ENCODE assay signal across 20 cellular contexts in genomic region chr2:112973156-112973555, GRCh38. TPM values are rescaled to one million over a fixed set of nuclear protein-coding genes. Genes with fewer than 3 reads are reported as not detected.
A peak's percentile ranks its signal among the peaks of the same experiment; 100 is the strongest.
DNase-seq lines count a peak whose midpoint lies in the region; ATAC-seq, FAIRE-seq and TF ChIP-seq lines count a peak whose summit lies in the region.
"Had no signal": no experiment of that assay in that cellular context is flagged by ENCODE, and none has a peak within 500 bp of the region (broad histone marks: within the 10 kb centered on the region; RNA-seq: fewer than 3 reads in every experiment).

No MANE protein-coding gene starts in this region.

- H3K4me2 ChIP-seq in HepG2 (ENCODE audit: low read depth, low read length) = no peak overlapping the region
- H3K4me2 ChIP-seq: BLaER1 treated with 17β-estradiol and CSF1 and Interleukin-3, amounts not matched to agents 10 nM and 100 nM had no signal

- intact Hi-C loops in HepG2 (cut with micrococcal nuclease; ENCODE audit: unreplicated experiment) (no loop called here), right lobe of liver (cut with DNase I) (no loop called here)

- H2AFZ ChIP-seq in HepG2 (ENCODE audit: low read length) = no peak overlapping the region

- no peak for TF ChIP-seq RAD21 in HepG2 (CRISPR knock-in tag; IDR thresholded peaks at IDR 0.05)

- no peak for TF ChIP-seq EP300 in HepG2 (IDR thresholded peaks at IDR 0.05; ENCODE audit: low read depth in 2 of 2, low read length in 2 of 2)
- TF ChIP-seq EP300 in HepG2 (CRISPR knock-in tag; IDR thresholded peaks at IDR 0.05; ENCODE audit: borderline replicate concordance) = no peak

- WGBS in HepG2 (ENCODE audit: low lambda C conversion rate) = 0% methylated on average over 2 of the region's 2 CpGs
- WGBS in right lobe of liver (ENCODE audit: insufficient coverage, low coverage, low lambda C conversion rate, missing lambda C conversion rate) = 33% methylated on average over 2 of the region's 2 CpGs

- no peaks in the 10 kb centered on the region for H4K20me1 ChIP-seq in HepG2 (ENCODE audit: insufficient read depth, low read length)
- H4K20me1 ChIP-seq: BLaER1 treated with 17β-estradiol and CSF1 and Interleukin-3, amounts not matched to agents 10 nM and 100 nM had no signal

- BruUV-seq in HepG2 (replicated peaks; lab: Mats Ljungman, UMichigan) = no TSS peak

- DNase-seq in HepG2 (ENCODE audit: low spot score) = no peak
- DNase-seq in right lobe of liver = no peak
- no peak for DNase-seq in RWPE2 (ENCODE audit: low spot score)
- DNase-seq in urothelium cell line (ENCODE audit: low spot score) = no peak
- DNase-seq in NCI-H2227 (lab: John Stamatoyannopoulos, UW; ENCODE audit: unreplicated experiment) = no peak
- DNase-seq in GF-D8 (lab: John Stamatoyannopoulos, UW) = no peak
- DNase-seq: ACHN; Calu3; CD4-positive, CD25-positive, alpha-beta regulatory T cell; DMS 273 treated with DMSO at 0.1 percent for 48 hours; DMS79 treated with DMSO at 0.1 percent for 48 hours; EL; HCEC 1CT had no signal

- H3K27me3 ChIP-seq in HepG2 (ENCODE audit: control insufficient read depth in 1 of 2, insufficient read depth in 2 of 2, low read length in 2 of 2) (peaks cover 0 to 9% of the 10 kb centered on the region in 2 experiments; a peak in 2 of 5 replicates), right lobe of liver (no peaks in the 10 kb centered on the region), RWPE2 (ENCODE audit: insufficient read depth, poor library complexity, severe bottlenecking) (no peaks in the 10 kb centered on the region)
- H3K27me3 ChIP-seq: BLaER1 treated with 17β-estradiol and CSF1 and Interleukin-3, amounts not matched to agents 10 nM and 100 nM had no signal

- H3K27ac ChIP-seq in HepG2 (ENCODE audit: extremely low read length, insufficient read depth, low read length) = no peak overlapping the region
- no peak overlapping the region for H3K27ac ChIP-seq in right lobe of liver
- H3K27ac ChIP-seq in RWPE2 (ENCODE audit: poor library complexity, severe bottlenecking) = peak overlapping the region; percentile 16
- H3K27ac ChIP-seq: BLaER1 treated with 17β-estradiol and CSF1 and Interleukin-3, amounts not matched to agents 10 nM and 100 nM; HL-60 had no signal

- H3K9ac ChIP-seq in HepG2 (ENCODE audit: insufficient read depth, low read depth, low read length) = no peak overlapping the region
- H3K9ac ChIP-seq: BLaER1 treated with 17β-estradiol and CSF1 and Interleukin-3, amounts not matched to agents 10 nM and 100 nM had no signal

- POLR2A ChIA-PET in HepG2 (lab: Yijun Ruan, JAX) = no interaction called here

- ATAC-seq in HepG2 (no peak), right lobe of liver (no peak), RWPE2 (ENCODE audit: low read depth) (peak; percentile 36), esophagus mucosa (peak; percentile 67), HG03039 (IDR thresholded peaks at IDR 0.05; ENCODE audit: unreplicated experiment) (no peak)

- no peaks in the 10 kb centered on the region for H3K79me2 ChIP-seq in HepG2 (ENCODE audit: insufficient read depth, low read length)

- FAIRE-seq in HepG2 (lab: Jason Lieb, UNC) = no peak
- peak; percentile 61 for FAIRE-seq in urothelium cell line (lab: Jason Lieb, UNC)
- FAIRE-seq: G401.6, H1 had no signal

- no peak for TF ChIP-seq CTCF in HepG2 (CRISPR knock-in tag; IDR thresholded peaks at IDR 0.05)
- TF ChIP-seq CTCF in right lobe of liver (IDR thresholded peaks at IDR 0.05) = no peak
- TF ChIP-seq CTCF in RWPE2 (IDR thresholded peaks at IDR 0.05; ENCODE audit: poor library complexity, severe bottlenecking) = no peak

- no peak for TF ChIP-seq POLR2A in HepG2 (IDR thresholded peaks at IDR 0.05; ENCODE audit: insufficient read depth in 1 of 2, low read depth in 2 of 2, low read length in 2 of 2)
- TF ChIP-seq POLR2A in right lobe of liver (IDR thresholded peaks at IDR 0.05) = no peak

- no peaks in the 10 kb centered on the region for H3K36me3 ChIP-seq in HepG2 (replicated peaks in 1 of 2; ENCODE audit: control insufficient read depth in 1 of 2, insufficient read depth in 2 of 2, low read length in 2 of 2)
- no peaks in the 10 kb centered on the region for H3K36me3 ChIP-seq in right lobe of liver
- H3K36me3 ChIP-seq in RWPE2 (ENCODE audit: low read depth) = no peaks in the 10 kb centered on the region
- H3K36me3 ChIP-seq: BLaER1 treated with 17β-estradiol and CSF1 and Interleukin-3, amounts not matched to agents 10 nM and 100 nM had no signal

- CTCF ChIA-PET in HepG2 (lab: Yijun Ruan, JAX; ENCODE audit: low intra/inter-chr PET ratio, low total read pairs) = no interaction called here

- H3K4me3 ChIP-seq in HepG2 (replicated peaks in 1 of 3; ENCODE audit: insufficient read depth in 1 of 3, low read depth in 2 of 3, low read length in 3 of 3) (no peak overlapping the region), right lobe of liver (no peak overlapping the region), RWPE2 (ENCODE audit: severe bottlenecking) (no peak overlapping the region)
- H3K4me3 ChIP-seq: BLaER1 treated with 17β-estradiol and CSF1 and Interleukin-3, amounts not matched to agents 10 nM and 100 nM had no signal

- in situ Hi-C loops in HepG2 (cut with HindIII; ENCODE audit: extremely low pct_ligation_motif_present, low pct_unique_long_range_greater_than_20kb) = no loop called here

- H3K4me1 ChIP-seq in HepG2 (ENCODE audit: insufficient read depth, low read length) (no peaks in the 10 kb centered on the region), right lobe of liver (no peaks in the 10 kb centered on the region), RWPE2 (ENCODE audit: insufficient read depth, poor library complexity, severe bottlenecking) (peaks cover 5% of the 10 kb centered on the region)

- H3K9me3 ChIP-seq in HepG2 (ENCODE audit: low read length) (no peaks in the 10 kb centered on the region), right lobe of liver (no peaks in the 10 kb centered on the region), RWPE2 (ENCODE audit: severe bottlenecking) (no peaks in the 10 kb centered on the region)
- H3K9me3 ChIP-seq: BLaER1 treated with 17β-estradiol and CSF1 and Interleukin-3, amounts not matched to agents 10 nM and 100 nM had no signal

TF ChIP-seq in HepG2, 621 proteins besides CTCF, POLR2A, EP300 and RAD21:
- TF ChIP-seq ZNF7 (CRISPR knock-in tag; IDR thresholded peaks at IDR 0.05) (no peak), CREB1 (IDR thresholded peaks at IDR 0.05) (peak; percentile 49), CREB1 (CRISPR knock-in tag; IDR thresholded peaks at IDR 0.05) (no peak)
TF ChIP-seq in HepG2: peak in this region for 1.

RNA-seq across cellular contexts. Expression of gene IL36G, which starts 4.7 kb away (rescaled TPM):
- total RNA-seq in HepG2 (2016; rRNA removed; fragmentation: Illumina TruSeq; extraction: Trizol) (not detected in 2 replicates), right lobe of liver (not detected), esophagus mucosa (27.4 TPM)
- not detected in 2 replicates for total RNA-seq in HepG2 (2016; cell fraction: cytosol; rRNA removed; fragmentation: Illumina TruSeq; extraction: Trizol; ENCODE audit: low read depth)
- total RNA-seq in HepG2 (2016; cell fraction: insoluble cytoplasmic fraction; rRNA removed; fragmentation: Illumina TruSeq; extraction: Trizol) = not detected in 2 replicates
- not detected in 2 replicates for total RNA-seq in HepG2 (2016; cell fraction: membrane; rRNA removed; fragmentation: Illumina TruSeq; extraction: Trizol)
- not detected in 2 replicates for total RNA-seq in HepG2 (2016; cell fraction: nucleus; rRNA removed; fragmentation: Illumina TruSeq; extraction: Trizol)
- 0.14 TPM in 1 of 2 replicates, not detected in the other for polyA plus RNA-seq in HepG2 (2011; rRNA removed)
- polyA plus RNA-seq in HepG2 (2011; cell fraction: cytosol; rRNA removed) = not detected in 2 replicates
- polyA plus RNA-seq in HepG2 (2011; cell fraction: nucleus; rRNA removed) = 0.50 and 0.59 TPM in 2 replicates
- 0.15 TPM in 1 of 2 replicates, not detected in the other for polyA plus RNA-seq in HepG2 (2012)
- polyA plus RNA-seq in HepG2 (2016; cell fraction: cytosol; fragmentation: Illumina TruSeq; extraction: Trizol; ENCODE audit: low read depth) = not detected in 2 replicates
- polyA plus RNA-seq in HepG2 (2016; cell fraction: insoluble cytoplasmic fraction; fragmentation: Illumina TruSeq; extraction: Trizol; ENCODE audit: low read depth) = not detected in 2 replicates
- polyA plus RNA-seq in HepG2 (2016; cell fraction: membrane; fragmentation: Illumina TruSeq; extraction: Trizol; ENCODE audit: low read depth) = not detected in 2 replicates
- polyA plus RNA-seq in HepG2 (2016; cell fraction: nucleus; fragmentation: Illumina TruSeq; extraction: Trizol; ENCODE audit: insufficient read depth, low read depth) = not detected in 2 replicates
- polyA minus RNA-seq in HepG2 (2011; rRNA and poly(A)+ RNA removed; ENCODE audit: low replicate concordance) = not detected in 2 replicates
- polyA minus RNA-seq in HepG2 (2011; cell fraction: cytosol; rRNA and poly(A)+ RNA removed) = not detected in 2 replicates
- polyA minus RNA-seq in HepG2 (2011; cell fraction: nucleus; rRNA and poly(A)+ RNA removed) = not detected in 2 replicates
- total RNA-seq: A172; CD4-positive, CD25-positive, alpha-beta regulatory T cell; H1 had no signal
- polyA plus RNA-seq: CD4-positive, CD25-positive, alpha-beta regulatory T cell had no signal

RNA-seq across cellular contexts. Expression of gene IL36A, which starts 32.1 kb away (rescaled TPM):
- not detected in 2 replicates for total RNA-seq in HepG2 (2016; rRNA removed; fragmentation: Illumina TruSeq; extraction: Trizol)
- total RNA-seq in HepG2 (2016; cell fraction: cytosol; rRNA removed; fragmentation: Illumina TruSeq; extraction: Trizol; ENCODE audit: low read depth) = not detected in 2 replicates
- total RNA-seq in HepG2 (2016; cell fraction: insoluble cytoplasmic fraction; rRNA removed; fragmentation: Illumina TruSeq; extraction: Trizol) = not detected in 2 replicates
- not detected in 2 replicates for total RNA-seq in HepG2 (2016; cell fraction: membrane; rRNA removed; fragmentation: Illumina TruSeq; extraction: Trizol)
- total RNA-seq in HepG2 (2016; cell fraction: nucleus; rRNA removed; fragmentation: Illumina TruSeq; extraction: Trizol) = not detected in 2 replicates
- polyA plus RNA-seq in HepG2 (2011; rRNA removed) = not detected in 2 replicates
- not detected in 2 replicates for polyA plus RNA-seq in HepG2 (2011; cell fraction: cytosol; rRNA removed)
- polyA plus RNA-seq in HepG2 (2011; cell fraction: nucleus; rRNA removed) = not detected in 2 replicates
- not detected in 2 replicates for polyA plus RNA-seq in HepG2 (2012)
- not detected in 2 replicates for polyA plus RNA-seq in HepG2 (2016; cell fraction: cytosol; fragmentation: Illumina TruSeq; extraction: Trizol; ENCODE audit: low read depth)
- polyA plus RNA-seq in HepG2 (2016; cell fraction: insoluble cytoplasmic fraction; fragmentation: Illumina TruSeq; extraction: Trizol; ENCODE audit: low read depth) = not detected in 2 replicates
- polyA plus RNA-seq in HepG2 (2016; cell fraction: membrane; fragmentation: Illumina TruSeq; extraction: Trizol; ENCODE audit: low read depth) = not detected in 2 replicates
- not detected in 2 replicates for polyA plus RNA-seq in HepG2 (2016; cell fraction: nucleus; fragmentation: Illumina TruSeq; extraction: Trizol; ENCODE audit: insufficient read depth, low read depth)
- not detected in 2 replicates for polyA minus RNA-seq in HepG2 (2011; rRNA and poly(A)+ RNA removed; ENCODE audit: low replicate concordance)
- polyA minus RNA-seq in HepG2 (2011; cell fraction: cytosol; rRNA and poly(A)+ RNA removed) = not detected in 2 replicates
- not detected in 2 replicates for polyA minus RNA-seq in HepG2 (2011; cell fraction: nucleus; rRNA and poly(A)+ RNA removed)
- total RNA-seq in right lobe of liver = not detected
- total RNA-seq in esophagus mucosa = 167 TPM
- total RNA-seq: A172; Calu3; CD4-positive, CD25-positive, alpha-beta regulatory T cell; H1 had no signal
- polyA plus RNA-seq: H1 had no signal

Comparison
In these comparisons a context has a peak if more than half of its experiments do, and no peak if none do; other contexts are left out.
1. ATAC-seq: peak in RWPE2 (single experiment) and esophagus mucosa (single experiment); none in HepG2 (single experiment), right lobe of liver (0 of 4) and HG03039 (single experiment).
2. RNA of gene IL36G, which starts 4.7 kb away (total RNA-seq): 27.4 TPM in esophagus mucosa (single experiment); not detected in HepG2 and not detected in right lobe of liver; every median in the first group is over 10 times any median in the second.
3. RNA of gene IL36A, which starts 32.1 kb away (total RNA-seq): 167 TPM in esophagus mucosa (single experiment); not detected in HepG2 and not detected in right lobe of liver; every median in the first group is over 100 times any median in the second.